Comparison of ENCODE assay signal across 8 cellular contexts in the genomic region with DNA sequence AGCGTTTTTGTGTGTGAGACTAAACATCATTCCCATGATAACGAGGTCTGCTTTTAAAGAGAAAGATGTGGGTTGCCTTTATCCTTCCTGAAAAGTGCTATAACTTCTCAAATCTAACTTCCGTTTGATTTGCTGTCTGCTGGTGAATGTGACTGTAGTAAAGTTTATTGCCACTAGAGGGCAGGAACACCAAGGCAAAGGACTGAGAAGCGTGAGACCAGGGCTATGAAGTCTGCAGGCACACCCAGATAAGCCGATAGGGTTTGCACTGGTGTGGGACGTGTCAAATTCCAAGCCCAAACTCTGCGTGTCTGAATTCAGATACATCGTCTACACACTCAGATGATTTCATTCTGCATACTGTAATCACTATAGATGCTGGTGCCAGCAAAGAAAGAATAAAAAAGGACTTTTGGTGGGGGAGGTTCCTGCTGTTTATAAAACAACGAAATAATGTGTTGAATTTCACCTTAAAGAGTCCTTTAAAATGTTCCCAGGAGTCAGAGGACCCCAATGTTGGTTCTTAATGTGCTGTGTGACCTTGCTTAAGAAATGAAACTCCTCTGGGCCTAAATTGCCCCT.
A peak's percentile ranks its signal among the peaks of the same experiment; 100 is the strongest.
DNase-seq lines count a peak whose midpoint lies in the region; ATAC-seq lines count a peak whose summit lies in the region.

No MANE protein-coding gene starts in this region.

- peak in 11 of 14 donors; percentile 10 to 63 (median 28) for DNase-seq in C1 segment of cervical spinal cord (lab: John Stamatoyannopoulos, UW)
- peak; percentile 62 for DNase-seq in NCI-H2227 treated with DMSO at 0.1 percent for 48 hours (lab: John Stamatoyannopoulos, UW)
- peak; percentile 51 for DNase-seq in activated CD4-positive, CD25-positive, alpha-beta regulatory T cell treated with anti-CD3 and anti-CD28 coated beads, Interleukin-2, amount 50 U/mL, for 16 hours (ENCODE audit: low read depth, low spot score)
- DNase-seq in cerebellar cortex (ENCODE audit: low spot score) = peak; percentile 90
- DNase-seq in left colon = peak; percentile 37 to 48
- DNase-seq in stimulated activated CD4-positive, alpha-beta T cell treated with anti-CD3 and anti-CD28 coated beads, TNF-alpha, amount 100 ng/mL, for 24 hours (ENCODE audit: low read depth in 3 of 3) = peak; percentile 42 to 54 (median 44)

- ATAC-seq in GM19025 (IDR thresholded peaks at IDR 0.05; ENCODE audit: low read depth, unreplicated experiment) = peak; percentile 73
- peak; percentile 61 for ATAC-seq in HG03139 (IDR thresholded peaks at IDR 0.05; ENCODE audit: unreplicated experiment)
- ATAC-seq in left colon = peak; percentile 96

- intact Hi-C loops in left colon (cut with DNase I, micrococcal nuclease) = loop anchor here in 1 of 2 donors (10.0 kb wide), 1 partner anchor 64 kb away; no protein-coding TSS in a partner anchor

Comparison
In these comparisons a context has a peak if more than half of its experiments do, and no peak if none do; other contexts are left out.
1. Peak in every context shown above with its lines: DNase-seq and ATAC-seq.
2. DNase-seq: peak in every context shown above with its lines; median percentile 90 in cerebellar cortex; 62 in NCI-H2227 treated with DMSO at 0.1 percent for 48 hours; 51 in activated CD4-positive, CD25-positive, alpha-beta regulatory T cell treated with anti-CD3 and anti-CD28 coated beads, Interleukin-2, amount 50 U/mL, for 16 hours; 44 in stimulated activated CD4-positive, alpha-beta T cell treated with anti-CD3 and anti-CD28 coated beads, TNF-alpha, amount 100 ng/mL, for 24 hours; 42 in left colon; 28 in C1 segment of cervical spinal cord.